18 cellular contexts compared by ENCODE assay signal in genomic region chr11:61837411-61838005, GRCh38.
"Had no signal": no experiment of that assay in that cellular context is flagged by ENCODE, and none has a peak within 500 bp of the region (broad histone marks: within the 10 kb centered on the region; RNA-seq: fewer than 3 reads in every experiment).

No MANE protein-coding gene starts in this region.

- H3K4me3 ChIP-seq: body of pancreas, esophagus muscularis mucosa, psoas muscle had no signal

- ATAC-seq: body of pancreas; left colon; natural killer cell treated with Interleukin-12 subunit alpha and Interleukin-12 subunit beta and Interleukin-15 and Interleukin-18, amount 100 ng/mL, for 72 hours; psoas muscle; sciatic nerve had no signal

- H3K27ac Mint-ChIP-seq: type B pancreatic cell had no signal

- H3K4me1 ChIP-seq: body of pancreas, psoas muscle had no signal

- H3K27me3 Mint-ChIP-seq: central memory CD8-positive, alpha-beta T cell; natural killer cell treated with Interleukin-12 subunit alpha and Interleukin-12 subunit beta and Interleukin-15 and Interleukin-18, amount 100 ng/mL, for 72 hours; type B pancreatic cell had no signal

- H3K9me3 ChIP-seq: body of pancreas, esophagus muscularis mucosa, psoas muscle had no signal

- H3K27me3 ChIP-seq: body of pancreas, esophagus muscularis mucosa had no signal

- H3K4me3 Mint-ChIP-seq: central memory CD8-positive, alpha-beta T cell; natural killer cell treated with Interleukin-12 subunit alpha and Interleukin-12 subunit beta and Interleukin-15 and Interleukin-18, amount 100 ng/mL, for 72 hours; type B pancreatic cell had no signal

- H3K9me3 Mint-ChIP-seq: central memory CD8-positive, alpha-beta T cell; immature natural killer cell; natural killer cell treated with Interleukin-12 subunit alpha and Interleukin-12 subunit beta and Interleukin-15 and Interleukin-18, amount 100 ng/mL, for 72 hours; type B pancreatic cell had no signal

- H3K36me3 Mint-ChIP-seq: natural killer cell treated with Interleukin-12 subunit alpha and Interleukin-12 subunit beta and Interleukin-15 and Interleukin-18, amount 100 ng/mL, for 72 hours had no signal

- H3K27ac ChIP-seq: body of pancreas, esophagus muscularis mucosa, psoas muscle, WERI-Rb-1 had no signal

- DNase-seq: activated CD4-positive, alpha-beta T cell treated with anti-CD3 and anti-CD28 coated beads for 4 hours; activated naive CD4-positive, alpha-beta T cell treated with anti-CD3 and anti-CD28 coated beads, Interleukin-2, amount 50 U/mL, for 16 hours; amniotic stem cell; body of pancreas; immature natural killer cell; left colon; occipital lobe; psoas muscle; stimulated activated CD4-positive, alpha-beta T cell treated with anti-CD3 and anti-CD28 coated beads, Interleukin-2, amount 100 ng/mL, for 24 hours; stimulated activated naive CD4-positive, alpha-beta T cell; substantia nigra; T1000; WERI-Rb-1 had no signal
